In the genomic region with DNA sequence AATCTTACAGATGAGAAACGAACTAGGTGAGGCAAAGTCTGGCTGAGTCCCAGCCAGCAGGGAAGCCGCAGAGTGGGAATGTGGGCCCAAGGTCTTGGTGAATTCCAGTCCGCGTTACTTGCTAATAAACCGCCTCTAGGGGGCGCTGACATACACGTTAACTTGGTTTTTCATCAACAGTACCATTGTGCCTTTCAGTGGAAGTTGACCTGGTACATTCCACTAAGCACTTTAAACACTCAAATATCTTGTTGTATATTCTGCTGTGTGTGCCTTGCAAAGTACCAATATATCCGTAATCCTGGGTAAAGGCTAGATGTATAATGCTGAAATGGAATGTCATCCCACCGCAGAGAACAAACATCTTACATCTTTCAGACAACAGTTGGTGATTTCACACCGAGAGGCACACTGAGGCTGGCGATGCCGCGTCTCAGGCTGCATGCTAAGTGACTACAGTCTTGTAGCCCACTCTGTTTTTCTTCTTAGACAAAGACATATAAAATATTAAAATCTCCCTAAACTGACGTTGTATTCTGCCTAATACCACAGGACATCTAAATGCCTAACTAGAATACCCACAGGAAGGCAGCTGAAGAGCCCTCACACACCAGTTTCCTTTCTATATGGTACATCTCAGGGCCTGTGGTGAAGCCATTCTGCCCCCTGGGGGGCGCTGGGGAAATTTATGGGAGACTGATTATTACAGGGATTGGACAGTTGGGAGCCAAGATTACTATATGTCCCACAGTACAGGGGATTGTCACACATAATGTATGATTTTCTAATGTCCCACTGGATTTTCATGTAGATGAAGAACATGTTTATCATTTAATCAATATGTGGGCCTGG, we compare ENCODE assay signal across 8 cellular contexts. TPM values are rescaled to one million over a fixed set of nuclear protein-coding genes. Genes with fewer than 3 reads are reported as not detected.
A peak's percentile ranks its signal among the peaks of the same experiment; 100 is the strongest.
DNase-seq lines count a peak whose midpoint lies in the region; ATAC-seq and TF ChIP-seq lines count a peak whose summit lies in the region.

No MANE protein-coding gene starts in this region.

- peak; percentile 69 for ATAC-seq in activated T-helper 17 cell treated with anti-CD3 and anti-CD28 coated beads, Interleukin-2, amount 50 U/mL, for 72 hours (replicated peaks)

- H3K9me3 Mint-ChIP-seq in activated T-helper 17 cell treated with anti-CD3 and anti-CD28 coated beads, Interleukin-2, amount 50 U/mL, for 72 hours, result no peaks in the 10 kb centered on the region

- peaks cover 66% of the 10 kb centered on the region for H3K36me3 Mint-ChIP-seq in activated T-helper 17 cell treated with anti-CD3 and anti-CD28 coated beads, Interleukin-2, amount 50 U/mL, for 72 hours (ENCODE audit: low read depth)

- H3K27me3 Mint-ChIP-seq in activated T-helper 17 cell treated with anti-CD3 and anti-CD28 coated beads, Interleukin-2, amount 50 U/mL, for 72 hours, result no peaks in the 10 kb centered on the region

- TF ChIP-seq CTCF in fibroblast of villous mesenchyme (IDR thresholded peaks at IDR 0.05; ENCODE audit: insufficient read depth, low read depth, low read length), result peak; percentile 75

- H3K4me3 ChIP-seq in fibroblast of villous mesenchyme (ENCODE audit: low read depth, low read length), result no peak overlapping the region

- H3K27ac ChIP-seq in temporal lobe (ENCODE audit: low read depth, low read length), result peak overlapping the region; percentile 71

- no peak overlapping the region for H3K27ac Mint-ChIP-seq in activated T-helper 17 cell treated with anti-CD3 and anti-CD28 coated beads, Interleukin-2, amount 50 U/mL, for 72 hours

- H3K4me1 Mint-ChIP-seq in activated T-helper 17 cell treated with anti-CD3 and anti-CD28 coated beads, Interleukin-2, amount 50 U/mL, for 72 hours, result no peaks in the 10 kb centered on the region

- DNase-seq in NCI-H446 (lab: John Stamatoyannopoulos, UW) (peak; percentile 51 to 76), NCI-H446 treated with DMSO at 0.1 percent for 48 hours (lab: John Stamatoyannopoulos, UW) (no peak), RPMI7951 (ENCODE audit: low read depth) (peak; percentile 70), fibroblast of villous mesenchyme (ENCODE audit: low read depth) (peak; percentile 82), occipital lobe (lab: John Stamatoyannopoulos, UW) (peak; percentile 29)

- TF ChIP-seq EP300 in Ishikawa (IDR thresholded peaks at IDR 0.05; ENCODE audit: borderline replicate concordance), result no peak

- peak; percentile 76 for TF ChIP-seq RAD21 in Ishikawa (IDR thresholded peaks at IDR 0.05; ENCODE audit: low read depth)

- no peak overlapping the region for H3K4me3 Mint-ChIP-seq in activated T-helper 17 cell treated with anti-CD3 and anti-CD28 coated beads, Interleukin-2, amount 50 U/mL, for 72 hours

TF ChIP-seq in Ishikawa, 13 proteins besides CTCF, POLR2A, EP300 and RAD21:
- no peak for TF ChIP-seq REST (IDR thresholded peaks at IDR 0.05; ENCODE audit: low read depth)
- TF ChIP-seq TCF12 (IDR thresholded peaks at IDR 0.05; ENCODE audit: low read depth), result no peak
- no peak for TF ChIP-seq YY1 (IDR thresholded peaks at IDR 0.05; ENCODE audit: low read depth)
- 0 out of 2 replicates have a peak, but pooled peaks have one; percentile 22 for TF ChIP-seq TEAD4 (IDR thresholded peaks at IDR 0.05)
- no peak for TF ChIP-seq CEBPB (IDR thresholded peaks at IDR 0.05)

RNA-seq across cellular contexts. Expression of gene C1orf198, which starts 49.2 kb away (rescaled TPM):
- 37.6 and 39.2 TPM in 2 replicates for total RNA-seq in RPMI7951 (2014; rRNA removed; shearing (Covaris generic))
- 1 to 10 TPM; 4.1 to 7.9 TPM for total RNA-seq in activated T-helper 17 cell treated with anti-CD3 and anti-CD28 coated beads, Interleukin-2, amount 50 U/mL, for 72 hours
- total RNA-seq in fibroblast of villous mesenchyme (239 and 399 TPM in 2 replicates), occipital lobe (14.5 TPM), temporal lobe (17.9 TPM)
